ENCODE assay signal across 1 cellular context in the genomic region with DNA sequence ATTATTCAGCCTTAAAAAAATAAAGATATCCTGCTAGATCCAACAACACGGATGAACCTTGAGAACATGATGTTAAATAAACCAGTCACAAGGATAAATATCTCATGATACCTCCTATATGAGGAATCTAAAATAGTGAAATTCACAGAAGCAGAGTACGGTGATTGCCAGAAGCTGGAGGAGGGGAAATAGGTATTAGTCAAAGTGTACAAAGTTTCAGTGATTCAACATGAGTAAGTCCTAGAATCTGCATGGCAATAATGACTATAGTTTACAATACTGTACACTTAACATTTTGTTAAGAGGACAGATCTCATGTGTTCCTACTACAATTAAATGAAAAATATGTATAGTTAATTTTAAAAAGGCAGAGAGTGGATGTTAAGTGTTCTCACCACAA.
TF ChIP-seq lines count a peak whose summit lies in the region.

No MANE protein-coding gene starts in this region.

TF ChIP-seq in IMR-90, 13 proteins besides CTCF, POLR2A, EP300 and RAD21 (continued from another document):
- TF ChIP-seq CEBPB (IDR thresholded peaks at IDR 0.05; ENCODE audit: low read depth, low read length) = no peak
